ENCODE assay signal across 22 cellular contexts in genomic region chr16:49277766-49278566, GRCh38. TPM values are rescaled to one million over a fixed set of nuclear protein-coding genes. Genes with fewer than 3 reads are reported as not detected.
DNase-seq lines count a peak whose midpoint lies in the region; ATAC-seq and TF ChIP-seq lines count a peak whose summit lies in the region.
"Had no signal": no experiment of that assay in that cellular context is flagged by ENCODE, and none has a peak within 500 bp of the region (broad histone marks: within the 10 kb centered on the region; RNA-seq: fewer than 3 reads in every experiment).

No MANE protein-coding gene starts in this region.

- H2BK12ac ChIP-seq in H9 (ENCODE audit: insufficient read length, low read depth, low read length), result no peak overlapping the region

- no peaks in the 10 kb centered on the region; a peak in 2 of 7 replicates for H3K36me3 Mint-ChIP-seq in H9 (ENCODE audit: insufficient read depth in 1 of 3, low read depth in 3 of 3)
- no peaks in the 10 kb centered on the region for H3K36me3 Mint-ChIP-seq in brain
- H3K36me3 Mint-ChIP-seq: CD8-positive, alpha-beta T cell had no signal

- H3K79me2 ChIP-seq in H9 (ENCODE audit: insufficient read depth, low read length), result no peaks in the 10 kb centered on the region

- H3K4me3 Mint-ChIP-seq in H9 (peak overlapping the region in 1 of 2 experiments; percentile 76; a peak in 4 of 5 replicates), brain (peak overlapping the region; percentile 35 to 87 (median 64))
- H3K4me3 Mint-ChIP-seq: CD8-positive, alpha-beta T cell had no signal

- no peak overlapping the region for H3T11ph ChIP-seq in H9 (ENCODE audit: low read length)

- H3K23ac ChIP-seq in H9 (ENCODE audit: insufficient read length, low read depth, low read length), result no peak overlapping the region

- no peak overlapping the region for H4K8ac ChIP-seq in H9 (replicated peaks; ENCODE audit: insufficient read length, low read depth, low read length)

- H3K9ac ChIP-seq in H9 (ENCODE audit: extremely low read depth, insufficient read length, low read length) (no peak overlapping the region), iPS-18a (ENCODE audit: low read length) (no peak overlapping the region)

- DNase-seq in H9 (no peak), retina (peak; percentile 80), NCI-H1436 treated with DMSO at 0.1 percent for 48 hours (lab: John Stamatoyannopoulos, UW) (no peak)
- DNase-seq: activated CD4-positive, alpha-beta T cell treated with anti-CD3 and anti-CD28 coated beads, Interleukin-2, amount 50 U/mL, for 1 hour; CD8-positive, alpha-beta T cell; central memory CD4-positive, alpha-beta T cell; esophagus squamous epithelium; NCI-H1092; NCI-H2029 treated with DMSO at 0.1 percent for 48 hours; NCI-H446; ovary; Peyer's patch; stimulated activated naive CD8-positive, alpha-beta T cell treated with anti-CD3 and anti-CD28 coated beads, Interleukin-15, Interleukin-2, amounts not matched to agents 100 U/mL and 50 U/mL, for 24 hours; transverse colon had no signal

- peaks cover 22% of the 10 kb centered on the region for H3K23me2 ChIP-seq in H9 (ENCODE audit: insufficient read length, low read depth, low read length, poor library complexity, severe bottlenecking)

- H3K4me1 Mint-ChIP-seq in H9 (peaks cover 47 to 73% of the 10 kb centered on the region in 2 experiments), brain (peaks cover 41% of the 10 kb centered on the region)

- H3K9me3 Mint-ChIP-seq in H9, result peaks cover 2 to 6% of the 10 kb centered on the region in 2 experiments; a peak in 4 of 5 replicates
- peaks cover 0 to 7% (median 5%) of the 10 kb centered on the region in 5 experiments for H3K9me3 Mint-ChIP-seq in brain
- H3K9me3 Mint-ChIP-seq: CD8-positive, alpha-beta T cell had no signal

- H3K79me1 ChIP-seq in H9 (ENCODE audit: insufficient read depth, low read depth, low read length, poor library complexity, severe bottlenecking), result no peaks in the 10 kb centered on the region

- H3K27me3 ChIP-seq in H9 (ENCODE audit: insufficient read depth, low read length) (peaks cover 85% of the 10 kb centered on the region), iPS-18a (ENCODE audit: control insufficient read depth, insufficient read depth, low read length) (peaks cover 90% of the 10 kb centered on the region)
- H3K27me3 ChIP-seq: ovary had no signal

- H4K20me1 ChIP-seq in H9 (ENCODE audit: control insufficient read depth, insufficient read depth, insufficient read length), result no peaks in the 10 kb centered on the region

- H3K4me2 ChIP-seq in H9 (ENCODE audit: insufficient read depth, insufficient read length, low read length), result peak overlapping the region; percentile 54

- no peak overlapping the region for H3K56ac ChIP-seq in H9 (ENCODE audit: insufficient read length, low read depth, low read length)

- no peaks in the 10 kb centered on the region for H3K9me3 ChIP-seq in H9 (ENCODE audit: control insufficient read depth, low read depth, low read length)
- no peaks in the 10 kb centered on the region for H3K9me3 ChIP-seq in iPS-18a (ENCODE audit: control insufficient read depth, low read depth, low read length)
- H3K9me3 ChIP-seq: esophagus squamous epithelium, ovary, Peyer's patch, transverse colon had no signal

- H3K4me1 ChIP-seq in H9 (ENCODE audit: insufficient read depth, low read length), result 0 out of 2 replicates have a peak, but pooled peaks cover 5% of the 10 kb centered on the region
- H3K4me1 ChIP-seq in iPS-18a (ENCODE audit: control insufficient read depth, low read depth, low read length), result peaks cover 39% of the 10 kb centered on the region

- WGBS in H9 (ENCODE audit: extremely low coverage, insufficient read length, low lambda C conversion rate), result no CpG with 5 or more reads among the region's 49 CpGs

- H4K5ac ChIP-seq in H9 (ENCODE audit: insufficient read length, low read depth, low read length), result no peak overlapping the region

- TF ChIP-seq CTCF in H9 (conservative IDR thresholded peaks at IDR 0.05) (no peak), brain (conservative IDR thresholded peaks at IDR 0.05) (no peak)

- ATAC-seq in HG02759 (IDR thresholded peaks at IDR 0.05; ENCODE audit: unreplicated experiment), result no peak
- no peak for ATAC-seq in HG02678 (IDR thresholded peaks at IDR 0.05; ENCODE audit: unreplicated experiment)
- ATAC-seq: CD8-positive, alpha-beta T cell; stimulated activated naive CD8-positive, alpha-beta T cell treated with anti-CD3 and anti-CD28 coated beads, Interleukin-15, Interleukin-2, amounts not matched to agents 100 U/mL and 50 U/mL, for 24 hours had no signal

- H2BK120ac ChIP-seq in H9 (ENCODE audit: low read depth, low read length, poor library complexity, severe bottlenecking), result no peak overlapping the region

- H3K4ac ChIP-seq in H9 (ENCODE audit: low read depth, low read length), result no peak overlapping the region

- H3K27ac Mint-ChIP-seq in H9, result no peak overlapping the region; a peak in 1 of 7 replicates
- H3K27ac Mint-ChIP-seq in brain, result peak overlapping the region in 2 of 5 experiments; percentile 53 to 55
- H3K27ac Mint-ChIP-seq: CD8-positive, alpha-beta T cell had no signal

- peak overlapping the region; percentile 34 for H3K4me3 ChIP-seq in iPS-18a (ENCODE audit: low read length)
- H3K4me3 ChIP-seq: ovary, Peyer's patch, transverse colon had no signal

- H3K36me3 ChIP-seq in iPS-18a (ENCODE audit: control insufficient read depth, low read depth, low read length), result no peaks in the 10 kb centered on the region
- H3K36me3 ChIP-seq: esophagus squamous epithelium, ovary, Peyer's patch, transverse colon had no signal

- no peak overlapping the region for H2BK5ac ChIP-seq in H9 (ENCODE audit: insufficient read length, low read length)

- no peak overlapping the region for H2AK5ac ChIP-seq in H9 (ENCODE audit: insufficient read length, low read length)

- no peak overlapping the region for H2BK15ac ChIP-seq in H9 (ENCODE audit: low read depth, low read length)

- H2BK20ac ChIP-seq in H9 (ENCODE audit: low read depth, low read length, poor library complexity, severe bottlenecking), result no peak overlapping the region

- H3K27ac ChIP-seq in H9 (ENCODE audit: insufficient read length, low read depth, low read length) (no peak overlapping the region), iPS-18a (ENCODE audit: low read length) (no peak overlapping the region)
- H3K27ac ChIP-seq: esophagus squamous epithelium, ovary, Peyer's patch, transverse colon, VCaP had no signal

- H3K14ac ChIP-seq in H9 (ENCODE audit: insufficient read depth, low read length), result no peak overlapping the region

- peaks cover 93% of the 10 kb centered on the region for H3K27me3 Mint-ChIP-seq in H9 (ENCODE audit: low read depth)
- H3K27me3 Mint-ChIP-seq in brain, result peaks cover 90% of the 10 kb centered on the region

- H4K91ac ChIP-seq in H9 (ENCODE audit: insufficient read length, low read depth, low read length), result no peak overlapping the region

- no peak overlapping the region for H3K18ac ChIP-seq in H9 (ENCODE audit: insufficient read length, low read depth, low read length)

- H2AFZ ChIP-seq in H9 (ENCODE audit: low read length), result no peak overlapping the region

RNA-seq across cellular contexts. Expression of gene CBLN1, which starts 3.7 kb away (rescaled TPM):
- total RNA-seq in H9 (2021), result 4.7 and 5.6 TPM in 2 replicates
- polyA plus RNA-seq in brain (ENCODE audit: insufficient read depth, low read depth, low replicate concordance), result 36.4 TPM
- total RNA-seq: CD8-positive, alpha-beta T cell; lung microvascular endothelial cell; myocyte; T-helper 2 cell treated with Interferon-gamma antibody and Interleukin-4, amounts not matched to agents 100 ng/mL and 5 ng/mL, for 36 hours had no signal
